21 cellular contexts compared by ENCODE assay signal in the genomic region with DNA sequence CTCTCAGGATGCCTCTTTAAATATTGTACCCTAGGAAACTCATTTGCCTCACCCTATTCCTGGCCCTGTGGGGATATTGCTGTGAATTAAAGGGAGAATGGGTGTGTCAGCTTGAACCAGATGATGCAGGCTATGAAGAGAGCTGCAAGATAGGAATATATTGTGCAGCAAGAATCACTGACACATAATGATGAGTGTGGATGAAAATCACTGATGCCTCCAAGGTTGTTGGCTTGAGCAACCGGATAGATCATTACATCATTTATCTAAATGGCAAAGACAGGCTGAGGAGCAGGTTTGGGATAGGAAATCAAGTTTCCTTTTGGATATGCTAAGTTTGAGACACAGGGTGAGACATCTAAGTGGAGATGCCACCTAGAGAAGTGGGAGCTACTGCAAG.
"Had no signal": no experiment of that assay in that cellular context is flagged by ENCODE, and none has a peak within 500 bp of the region (broad histone marks: within the 10 kb centered on the region; RNA-seq: fewer than 3 reads in every experiment).

No MANE protein-coding gene starts in this region.

- H3K36me3 ChIP-seq: colonic mucosa, gastroesophageal sphincter, left ventricle myocardium inferior, spleen, transverse colon had no signal

- H3K4me1 Mint-ChIP-seq: nephron had no signal

- H3K36me3 Mint-ChIP-seq: naive B cell; stimulated activated memory B cell treated with anti-CD40 and anti-IgM and Interleukin-4, amounts not matched to agents 10 μg/mL and 1 μg/mL and 100 μg/mL, for 72 hours had no signal

- H3K27ac ChIP-seq: colonic mucosa, gastroesophageal sphincter, left ventricle myocardium inferior, parathyroid adenoma, spleen, transverse colon had no signal

- ATAC-seq: gastroesophageal sphincter; sciatic nerve; stimulated activated memory B cell treated with anti-CD40 and anti-IgM and Interleukin-4, amounts not matched to agents 10 μg/mL and 1 μg/mL and 100 μg/mL, for 72 hours had no signal

- H3K9me3 Mint-ChIP-seq: naive B cell; nephron; stimulated activated memory B cell treated with anti-CD40 and anti-IgM and Interleukin-4, amounts not matched to agents 10 μg/mL and 1 μg/mL and 100 μg/mL, for 72 hours; stimulated activated naive CD8-positive, alpha-beta T cell treated with anti-CD3 and anti-CD28 coated beads, Interleukin-15, Interleukin-2, amounts not matched to agents 100 ng/mL and 50 ng/mL, for 24 hours had no signal

- H3K4me1 ChIP-seq: colonic mucosa, parathyroid adenoma had no signal

- H3K9ac ChIP-seq: parathyroid adenoma had no signal

- H3K4me3 ChIP-seq: colonic mucosa, gastroesophageal sphincter, left ventricle myocardium inferior, lung, spleen, transverse colon had no signal

- H2AFZ ChIP-seq: parathyroid adenoma had no signal

- H3K79me2 ChIP-seq: parathyroid adenoma had no signal

- H3K27ac Mint-ChIP-seq: naive B cell; nephron; stimulated activated memory B cell treated with anti-CD40 and anti-IgM and Interleukin-4, amounts not matched to agents 10 μg/mL and 1 μg/mL and 100 μg/mL, for 72 hours; stimulated activated naive CD8-positive, alpha-beta T cell treated with anti-CD3 and anti-CD28 coated beads, Interleukin-15, Interleukin-2, amounts not matched to agents 100 ng/mL and 50 ng/mL, for 24 hours had no signal

- H3K27me3 Mint-ChIP-seq: stimulated activated memory B cell treated with anti-CD40 and anti-IgM and Interleukin-4, amounts not matched to agents 10 μg/mL and 1 μg/mL and 100 μg/mL, for 72 hours had no signal

- DNase-seq: colonic mucosa; dermis blood vessel endothelial cell; glutamatergic neuron; islet precursor cell; left cardiac atrium; left ventricle myocardium inferior; mesendoderm; naive B cell; occipital lobe; spleen; stimulated activated CD4-positive, alpha-beta T cell treated with anti-CD3 and anti-CD28 coated beads, Interleukin-15, amount 100 ng/mL, for 24 hours; stimulated activated CD4-positive, alpha-beta T cell treated with anti-CD3 and anti-CD28 coated beads, Interleukin-1b, Interleukin-23, amount 100 ng/mL, for 48 hours; stimulated activated CD4-positive, alpha-beta T cell treated with anti-CD3 and anti-CD28 coated beads, Interleukin-4, amount 100 ng/mL, for 24 hours; transverse colon had no signal

- H3K9me3 ChIP-seq: colonic mucosa, gastroesophageal sphincter, left ventricle myocardium inferior, spleen, transverse colon had no signal

- H3K4me3 Mint-ChIP-seq: naive B cell; nephron; stimulated activated memory B cell treated with anti-CD40 and anti-IgM and Interleukin-4, amounts not matched to agents 10 μg/mL and 1 μg/mL and 100 μg/mL, for 72 hours; stimulated activated naive CD8-positive, alpha-beta T cell treated with anti-CD3 and anti-CD28 coated beads, Interleukin-15, Interleukin-2, amounts not matched to agents 100 ng/mL and 50 ng/mL, for 24 hours had no signal
